1 cellular context compared by ENCODE assay signal in the genomic region with DNA sequence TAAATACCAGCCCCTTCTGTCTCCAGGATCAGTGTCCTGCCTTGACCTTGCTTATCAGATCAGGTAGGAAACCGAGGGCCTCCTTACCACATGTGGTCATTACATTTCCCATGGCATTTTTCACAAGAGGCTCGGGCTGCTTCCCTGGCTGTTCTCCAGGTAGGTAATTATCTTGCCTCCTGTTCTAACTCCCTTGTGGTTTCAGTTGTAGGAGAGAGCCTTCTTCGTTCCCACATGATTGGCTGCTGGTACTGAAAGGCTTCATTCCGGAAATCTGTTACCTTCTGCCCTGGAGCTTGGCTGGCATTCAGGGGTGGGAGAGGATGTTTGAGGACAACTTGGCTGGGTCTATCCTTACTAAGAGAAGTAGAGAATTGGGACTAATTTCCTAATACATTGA.
TF ChIP-seq lines count a peak whose summit lies in the region.

No MANE protein-coding gene starts in this region.

TF ChIP-seq in WTC11, 78 proteins besides CTCF, POLR2A, EP300 and RAD21 (continued from another document):
- TF ChIP-seq, protein P1, sequence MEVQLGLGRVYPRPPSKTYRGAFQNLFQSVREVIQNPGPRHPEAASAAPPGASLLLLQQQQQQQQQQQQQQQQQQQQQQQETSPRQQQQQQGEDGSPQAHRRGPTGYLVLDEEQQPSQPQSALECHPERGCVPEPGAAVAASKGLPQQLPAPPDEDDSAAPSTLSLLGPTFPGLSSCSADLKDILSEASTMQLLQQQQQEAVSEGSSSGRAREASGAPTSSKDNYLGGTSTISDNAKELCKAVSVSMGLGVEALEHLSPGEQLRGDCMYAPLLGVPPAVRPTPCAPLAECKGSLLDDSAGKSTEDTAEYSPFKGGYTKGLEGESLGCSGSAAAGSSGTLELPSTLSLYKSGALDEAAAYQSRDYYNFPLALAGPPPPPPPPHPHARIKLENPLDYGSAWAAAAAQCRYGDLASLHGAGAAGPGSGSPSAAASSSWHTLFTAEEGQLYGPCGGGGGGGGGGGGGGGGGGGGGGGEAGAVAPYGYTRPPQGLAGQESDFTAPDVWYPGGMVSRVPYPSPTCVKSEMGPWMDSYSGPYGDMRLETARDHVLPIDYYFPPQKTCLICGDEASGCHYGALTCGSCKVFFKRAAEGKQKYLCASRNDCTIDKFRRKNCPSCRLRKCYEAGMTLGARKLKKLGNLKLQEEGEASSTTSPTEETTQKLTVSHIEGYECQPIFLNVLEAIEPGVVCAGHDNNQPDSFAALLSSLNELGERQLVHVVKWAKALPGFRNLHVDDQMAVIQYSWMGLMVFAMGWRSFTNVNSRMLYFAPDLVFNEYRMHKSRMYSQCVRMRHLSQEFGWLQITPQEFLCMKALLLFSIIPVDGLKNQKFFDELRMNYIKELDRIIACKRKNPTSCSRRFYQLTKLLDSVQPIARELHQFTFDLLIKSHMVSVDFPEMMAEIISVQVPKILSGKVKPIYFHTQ (CRISPR knock-in tag; IDR thresholded peaks at IDR 0.05) = no peak
- TF ChIP-seq, protein P2, sequence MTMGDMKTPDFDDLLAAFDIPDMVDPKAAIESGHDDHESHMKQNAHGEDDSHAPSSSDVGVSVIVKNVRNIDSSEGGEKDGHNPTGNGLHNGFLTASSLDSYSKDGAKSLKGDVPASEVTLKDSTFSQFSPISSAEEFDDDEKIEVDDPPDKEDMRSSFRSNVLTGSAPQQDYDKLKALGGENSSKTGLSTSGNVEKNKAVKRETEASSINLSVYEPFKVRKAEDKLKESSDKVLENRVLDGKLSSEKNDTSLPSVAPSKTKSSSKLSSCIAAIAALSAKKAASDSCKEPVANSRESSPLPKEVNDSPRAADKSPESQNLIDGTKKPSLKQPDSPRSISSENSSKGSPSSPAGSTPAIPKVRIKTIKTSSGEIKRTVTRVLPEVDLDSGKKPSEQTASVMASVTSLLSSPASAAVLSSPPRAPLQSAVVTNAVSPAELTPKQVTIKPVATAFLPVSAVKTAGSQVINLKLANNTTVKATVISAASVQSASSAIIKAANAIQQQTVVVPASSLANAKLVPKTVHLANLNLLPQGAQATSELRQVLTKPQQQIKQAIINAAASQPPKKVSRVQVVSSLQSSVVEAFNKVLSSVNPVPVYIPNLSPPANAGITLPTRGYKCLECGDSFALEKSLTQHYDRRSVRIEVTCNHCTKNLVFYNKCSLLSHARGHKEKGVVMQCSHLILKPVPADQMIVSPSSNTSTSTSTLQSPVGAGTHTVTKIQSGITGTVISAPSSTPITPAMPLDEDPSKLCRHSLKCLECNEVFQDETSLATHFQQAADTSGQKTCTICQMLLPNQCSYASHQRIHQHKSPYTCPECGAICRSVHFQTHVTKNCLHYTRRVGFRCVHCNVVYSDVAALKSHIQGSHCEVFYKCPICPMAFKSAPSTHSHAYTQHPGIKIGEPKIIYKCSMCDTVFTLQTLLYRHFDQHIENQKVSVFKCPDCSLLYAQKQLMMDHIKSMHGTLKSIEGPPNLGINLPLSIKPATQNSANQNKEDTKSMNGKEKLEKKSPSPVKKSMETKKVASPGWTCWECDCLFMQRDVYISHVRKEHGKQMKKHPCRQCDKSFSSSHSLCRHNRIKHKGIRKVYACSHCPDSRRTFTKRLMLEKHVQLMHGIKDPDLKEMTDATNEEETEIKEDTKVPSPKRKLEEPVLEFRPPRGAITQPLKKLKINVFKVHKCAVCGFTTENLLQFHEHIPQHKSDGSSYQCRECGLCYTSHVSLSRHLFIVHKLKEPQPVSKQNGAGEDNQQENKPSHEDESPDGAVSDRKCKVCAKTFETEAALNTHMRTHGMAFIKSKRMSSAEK (CRISPR knock-in tag; IDR thresholded peaks at IDR 0.05; ENCODE audit: borderline replicate concordance) = no peak
